8 cellular contexts compared by ENCODE assay signal in genomic region chr20:32357869-32358631, GRCh38. TPM values are rescaled to one million over a fixed set of nuclear protein-coding genes. Genes with fewer than 3 reads are reported as not detected.
DNase-seq lines count a peak whose midpoint lies in the region; ATAC-seq and TF ChIP-seq lines count a peak whose summit lies in the region.

Gene ASXL1, plus strand, starts transcription at chr20:32358331. Its CDS starts 445 bp downstream, at chr20:32358776.

- WGBS in spleen, 5 donors: 0% methylated on average over 30 to 83 of the region's 83 CpGs

- peak within 1 kb of the TSS; percentile 100 for H3K27ac Mint-ChIP-seq in activated B cell treated with CpG ODN at 0.5 μM for 24 hours
- H3K27ac Mint-ChIP-seq in immature natural killer cell: peak within 1 kb of the TSS; percentile 95 to 99 (median 98)

- ATAC-seq in GM18909 (IDR thresholded peaks at IDR 0.05; ENCODE audit: poor library complexity, unreplicated experiment): peak; percentile 79
- ATAC-seq in HG03175 (IDR thresholded peaks at IDR 0.05; ENCODE audit: unreplicated experiment): peak; percentile 65
- peak; percentile 81 for ATAC-seq in activated B cell treated with CpG ODN at 0.5 μM for 24 hours (ENCODE audit: low read depth)

- H3K9me3 ChIP-seq in spleen: no peaks in the 10 kb centered on the region

- H3K9me3 Mint-ChIP-seq in activated B cell treated with CpG ODN at 0.5 μM for 24 hours (no peaks in the 10 kb centered on the region), immature natural killer cell (no peaks in the 10 kb centered on the region)

- CTCF ChIA-PET in activated B cell treated with CpG ODN at 0.5 μM for 24 hours (lab: Charles Lee): interaction anchor here (0.7 to 1.5 kb wide), 3 partner anchors 21 to 294 kb away, joined by 3 to 4 read pairs (median 4); no protein-coding TSS in a partner anchor

- POLR2A ChIA-PET in activated B cell treated with CpG ODN at 0.5 μM for 24 hours (lab: Charles Lee): interaction anchor here (0.6 to 4.7 kb wide), 24 partner anchors 10 to 1196 kb away, joined by 3 to 40 read pairs (median 4); partner anchors contain the start of gene TM9SF4

- H3K27ac ChIP-seq in caudate nucleus (ENCODE audit: low read depth, low read length) (peak within 1 kb of the TSS; percentile 99), spleen (peak within 1 kb of the TSS; percentile 90 to 99 (median 98))

- H3K27me3 Mint-ChIP-seq in activated B cell treated with CpG ODN at 0.5 μM for 24 hours: no peaks in the 10 kb centered on the region
- H3K27me3 Mint-ChIP-seq in immature natural killer cell (ENCODE audit: low read depth in 3 of 3): peaks cover 11 to 14% (median 11%) of the 10 kb centered on the region in 3 donors

- TF ChIP-seq CTCF in activated B cell treated with CpG ODN at 0.5 μM for 24 hours (IDR thresholded peaks at IDR 0.05) (no peak), spleen (IDR thresholded peaks at IDR 0.05 in 8 of 11, conservative IDR thresholded peaks at IDR 0.05 in 3 of 11) (peak in 6 of 11 experiments; percentile 8 to 45 (median 31))

- H3K36me3 ChIP-seq in spleen: no peaks in the 10 kb centered on the region

- H3K36me3 Mint-ChIP-seq in activated B cell treated with CpG ODN at 0.5 μM for 24 hours (ENCODE audit: low read depth) (peaks cover 19% of the 10 kb centered on the region), immature natural killer cell (no peaks in the 10 kb centered on the region)

- H3K4me3 Mint-ChIP-seq in activated B cell treated with CpG ODN at 0.5 μM for 24 hours (peak within 1 kb of the TSS; percentile 98), immature natural killer cell (peak within 1 kb of the TSS; percentile 95 to 98 (median 97))

- H3K27me3 ChIP-seq in spleen (replicated peaks in 1 of 7): no peaks in the 10 kb centered on the region

- peaks cover 7 to 69% (median 50%) of the 10 kb centered on the region in 6 donors for H3K4me1 ChIP-seq in spleen

- H3K4me3 ChIP-seq in spleen: peak within 1 kb of the TSS; percentile 82 to 97 (median 91)

- TF ChIP-seq POLR2A in spleen (IDR thresholded peaks at IDR 0.05): peak in 2 of 3 donors; percentile 31 to 58

- peak; percentile 89 for DNase-seq in AG08395 (ENCODE audit: low spot score)
- peak; percentile 99 for DNase-seq in NCI-H345 (lab: John Stamatoyannopoulos, UW)
- peak; percentile 94 for DNase-seq in activated B cell treated with CpG ODN at 0.5 μM for 24 hours
- DNase-seq in caudate nucleus (lab: John Stamatoyannopoulos, UW): peak; percentile 62 to 99 (median 96)
- peak; percentile 89 to 90 (median 89) for DNase-seq in immature natural killer cell
- peak; percentile 99 for DNase-seq in spleen

- H3K4me1 Mint-ChIP-seq in activated B cell treated with CpG ODN at 0.5 μM for 24 hours (peaks cover 76% of the 10 kb centered on the region), immature natural killer cell (peaks cover 36 to 45% of the 10 kb centered on the region in 2 donors)

- intact Hi-C loops in activated B cell treated with CpG ODN at 0.5 μM for 24 hours (cut with micrococcal nuclease) (loop anchor here (1.0 to 10.0 kb wide), 11 partner anchors 11 to 1944 kb away; partner anchors contain the start of genes AHCY, BCL2L1, HCK and KIF3B), spleen (cut with DNase I; ENCODE audit: low total_unique reads) (loop anchor here (5.0 kb wide), 1 partner anchor 76 kb away; no protein-coding TSS in a partner anchor)

RNA-seq across cellular contexts. Expression of gene ASXL1, which starts in this region (rescaled TPM):
- total RNA-seq in activated B cell treated with CpG ODN at 0.5 μM for 24 hours: 145 and 169 TPM in 2 replicates
- 10 to 100 TPM in 1 of 3 donors, 1 to 10 TPM in 2; 2.9 to 11.0 (median 5.3) TPM for polyA plus RNA-seq in immature natural killer cell
- 100 to 1,000 TPM in 4 of 7 donors, 10 to 100 TPM in 3; 88.2 to 149 (median 101) TPM for total RNA-seq in spleen
- 10 to 100 TPM; 14.1 to 33.6 (median 29.4) TPM for polyA plus RNA-seq in spleen

Comparison
In these comparisons a context has a peak if more than half of its experiments do, and no peak if none do; other contexts are left out.
1. Peak in every context shown above with its lines: DNase-seq, ATAC-seq, H3K4me3 ChIP-seq and H3K27ac ChIP-seq.